ENCODE assay signal across 1 cellular context in the genomic region with DNA sequence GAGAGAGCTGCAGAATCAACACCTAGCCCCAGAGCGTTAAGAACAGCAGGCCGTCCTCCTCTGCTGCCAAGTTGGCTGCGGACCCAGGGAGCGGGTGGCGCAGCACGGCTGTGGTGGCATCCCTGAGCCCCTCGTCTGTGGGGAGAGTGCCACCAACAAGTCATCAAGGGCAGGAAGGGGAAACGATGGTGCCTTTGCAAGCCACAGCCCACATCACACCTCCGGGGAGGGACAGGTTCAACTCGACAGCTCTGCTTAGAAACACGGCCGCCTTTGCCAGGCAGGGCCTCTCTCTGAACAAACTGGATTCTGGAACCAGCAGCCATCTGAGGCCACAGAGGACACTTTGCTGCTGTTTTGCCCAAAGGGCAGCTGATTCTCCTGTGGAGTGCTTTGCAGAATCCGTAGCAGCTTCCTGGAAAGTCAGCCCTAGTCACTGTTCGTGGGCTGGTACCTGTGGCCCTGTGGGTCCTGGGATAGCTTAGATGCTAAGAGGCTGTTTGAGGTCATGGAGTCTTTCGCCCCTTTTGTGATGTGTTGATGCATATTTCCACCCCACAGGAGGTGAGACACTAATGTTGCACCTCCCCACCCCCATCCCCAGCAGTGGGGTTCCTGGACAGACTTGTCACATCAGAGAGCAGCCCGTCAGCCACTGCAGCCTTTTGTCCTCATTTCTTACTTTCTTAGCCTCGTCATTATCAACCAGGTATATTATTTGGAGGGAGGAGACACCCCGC.
TF ChIP-seq lines count a peak whose summit lies in the region.

No MANE protein-coding gene starts in this region.

TF ChIP-seq in SK-N-SH treated with all-trans-retinoic acid at 6 μM for 48 hours, 23 proteins besides CTCF, POLR2A, EP300 and RAD21 (continued from another document):
- TF ChIP-seq, protein P1, sequence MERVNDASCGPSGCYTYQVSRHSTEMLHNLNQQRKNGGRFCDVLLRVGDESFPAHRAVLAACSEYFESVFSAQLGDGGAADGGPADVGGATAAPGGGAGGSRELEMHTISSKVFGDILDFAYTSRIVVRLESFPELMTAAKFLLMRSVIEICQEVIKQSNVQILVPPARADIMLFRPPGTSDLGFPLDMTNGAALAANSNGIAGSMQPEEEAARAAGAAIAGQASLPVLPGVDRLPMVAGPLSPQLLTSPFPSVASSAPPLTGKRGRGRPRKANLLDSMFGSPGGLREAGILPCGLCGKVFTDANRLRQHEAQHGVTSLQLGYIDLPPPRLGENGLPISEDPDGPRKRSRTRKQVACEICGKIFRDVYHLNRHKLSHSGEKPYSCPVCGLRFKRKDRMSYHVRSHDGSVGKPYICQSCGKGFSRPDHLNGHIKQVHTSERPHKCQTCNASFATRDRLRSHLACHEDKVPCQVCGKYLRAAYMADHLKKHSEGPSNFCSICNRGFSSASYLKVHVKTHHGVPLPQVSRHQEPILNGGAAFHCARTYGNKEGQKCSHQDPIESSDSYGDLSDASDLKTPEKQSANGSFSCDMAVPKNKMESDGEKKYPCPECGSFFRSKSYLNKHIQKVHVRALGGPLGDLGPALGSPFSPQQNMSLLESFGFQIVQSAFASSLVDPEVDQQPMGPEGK (CRISPR knock-in tag; IDR thresholded peaks at IDR 0.05; ENCODE audit: borderline replicate concordance): no peak
- TF ChIP-seq ZFP3 (CRISPR knock-in tag; IDR thresholded peaks at IDR 0.05): no peak
- TF ChIP-seq GLIS3 (CRISPR knock-in tag; IDR thresholded peaks at IDR 0.05): no peak
- TF ChIP-seq SNAI2 (CRISPR knock-in tag; IDR thresholded peaks at IDR 0.05): no peak
- no peak for TF ChIP-seq ZC3H10 (CRISPR knock-in tag; IDR thresholded peaks at IDR 0.05)
TF ChIP-seq in SK-N-SH treated with all-trans-retinoic acid at 6 μM for 48 hours: peak in this region for 0.
